Comparison of ENCODE assay signal across 24 cellular contexts in genomic region chr2:203562283-203562682, GRCh38. TPM values are rescaled to one million over a fixed set of nuclear protein-coding genes. Genes with fewer than 3 reads are reported as not detected.
DNase-seq lines count a peak whose midpoint lies in the region; ATAC-seq and TF ChIP-seq lines count a peak whose summit lies in the region.
"Had no signal": no experiment of that assay in that cellular context is flagged by ENCODE, and none has a peak within 500 bp of the region (broad histone marks: within the 10 kb centered on the region; RNA-seq: fewer than 3 reads in every experiment).

No MANE protein-coding gene starts in this region.

- no peak for DNase-seq in Right ventricle myocardium superior
- DNase-seq in right atrium auricular region (ENCODE audit: low spot score) = no peak
- no peak for DNase-seq in left ventricle myocardium superior
- no peak for DNase-seq in psoas muscle
- no peak for DNase-seq in progenitor cell of endocrine pancreas (ENCODE audit: low spot score, unreplicated experiment)
- no peak for DNase-seq in DMS153 (lab: John Stamatoyannopoulos, UW)
- no peak for DNase-seq in activated CD8-positive, alpha-beta memory T cell treated with anti-CD3 and anti-CD28 coated beads, Interleukin-2, amount 10 ng/mL, durations not matched to agents 7 days and 5 days
- DNase-seq: activated CD4-positive, alpha-beta T cell treated with anti-CD3 and anti-CD28 coated beads, Interleukin-2, amount 50 U/mL, for 48 hours; activated T-cell treated with anti-CD3 and anti-CD28 coated beads for 4 hours; hypothalamus; naive thymus-derived CD8-positive, alpha-beta T cell; NCI-H1694; NCI-H748 treated with DMSO at 0.1 percent for 48 hours; OCI-M1; SHP77 treated with DMSO at 0.1 percent for 48 hours; stimulated activated CD4-positive, alpha-beta T cell treated with anti-CD3 and anti-CD28 coated beads, Interleukin-2, amount 100 ng/mL, for 48 hours; stimulated activated naive CD8-positive, alpha-beta T cell treated with anti-CD3 and anti-CD28 coated beads, Interleukin-15, amount 100 ng/mL, for 72 hours had no signal

- no peaks in the 10 kb centered on the region for H3K27me3 Mint-ChIP-seq in progenitor cell of endocrine pancreas
- peaks cover 22% of the 10 kb centered on the region for H3K27me3 Mint-ChIP-seq in activated CD8-positive, alpha-beta memory T cell treated with anti-CD3 and anti-CD28 coated beads, Interleukin-2, amount 10 ng/mL, durations not matched to agents 7 days and 5 days
- H3K27me3 Mint-ChIP-seq: memory B cell; naive thymus-derived CD8-positive, alpha-beta T cell; stimulated activated naive CD8-positive, alpha-beta T cell treated with anti-CD3 and anti-CD28 coated beads, Interleukin-15, amount 100 ng/mL, for 72 hours; type B pancreatic cell had no signal

- no peaks in the 10 kb centered on the region for H3K36me3 Mint-ChIP-seq in progenitor cell of endocrine pancreas (ENCODE audit: insufficient read depth)
- H3K36me3 Mint-ChIP-seq in activated CD8-positive, alpha-beta memory T cell treated with anti-CD3 and anti-CD28 coated beads, Interleukin-2, amount 10 ng/mL, durations not matched to agents 7 days and 5 days = no peaks in the 10 kb centered on the region
- H3K36me3 Mint-ChIP-seq: memory B cell; naive thymus-derived CD8-positive, alpha-beta T cell; type B pancreatic cell had no signal

- WGBS in psoas muscle, 3 donors = 23 to 33% (median 27%) methylated on average over 2 of the region's 2 CpGs

- peaks cover 3% of the 10 kb centered on the region for H3K4me1 Mint-ChIP-seq in progenitor cell of endocrine pancreas (ENCODE audit: low read depth)
- H3K4me1 Mint-ChIP-seq in activated CD8-positive, alpha-beta memory T cell treated with anti-CD3 and anti-CD28 coated beads, Interleukin-2, amount 10 ng/mL, durations not matched to agents 7 days and 5 days = no peaks in the 10 kb centered on the region
- H3K4me1 Mint-ChIP-seq: memory B cell; stimulated activated naive CD8-positive, alpha-beta T cell treated with anti-CD3 and anti-CD28 coated beads, Interleukin-15, amount 100 ng/mL, for 72 hours had no signal

- H3K4me3 ChIP-seq in right atrium auricular region (no peak overlapping the region), psoas muscle (no peak overlapping the region)
- H3K4me3 ChIP-seq: BLaER1 treated with 17β-estradiol and CSF1 and Interleukin-3, amounts not matched to agents 10 nM and 100 nM; K562; smooth muscle cell had no signal

- H3K4me3 Mint-ChIP-seq in progenitor cell of endocrine pancreas (ENCODE audit: low read depth) = no peak overlapping the region
- no peak overlapping the region for H3K4me3 Mint-ChIP-seq in activated CD8-positive, alpha-beta memory T cell treated with anti-CD3 and anti-CD28 coated beads, Interleukin-2, amount 10 ng/mL, durations not matched to agents 7 days and 5 days
- H3K4me3 Mint-ChIP-seq: memory B cell; naive thymus-derived CD8-positive, alpha-beta T cell; stimulated activated naive CD8-positive, alpha-beta T cell treated with anti-CD3 and anti-CD28 coated beads, Interleukin-15, amount 100 ng/mL, for 72 hours; T-helper 1 cell treated with Interleukin-12 subunit alpha and Interleukin-12 subunit beta and Interleukin-4 antibody, amounts not matched to agents 30 μg/mL and 1 μg/mL, for 36 hours; type B pancreatic cell had no signal

- H3K27ac Mint-ChIP-seq in progenitor cell of endocrine pancreas = no peak overlapping the region
- no peak overlapping the region for H3K27ac Mint-ChIP-seq in activated CD8-positive, alpha-beta memory T cell treated with anti-CD3 and anti-CD28 coated beads, Interleukin-2, amount 10 ng/mL, durations not matched to agents 7 days and 5 days
- H3K27ac Mint-ChIP-seq: memory B cell; stimulated activated naive CD8-positive, alpha-beta T cell treated with anti-CD3 and anti-CD28 coated beads, Interleukin-15, amount 100 ng/mL, for 72 hours; T-helper 1 cell treated with Interleukin-12 subunit alpha and Interleukin-12 subunit beta and Interleukin-4 antibody, amounts not matched to agents 30 μg/mL and 1 μg/mL, for 36 hours; type B pancreatic cell had no signal

- no peak for TF ChIP-seq CTCF in right atrium auricular region (IDR thresholded peaks at IDR 0.05)
- TF ChIP-seq CTCF in psoas muscle (IDR thresholded peaks at IDR 0.05) = no peak
- TF ChIP-seq CTCF in progenitor cell of endocrine pancreas (IDR thresholded peaks at IDR 0.05; ENCODE audit: unreplicated experiment) = no peak

- peaks cover 0 to 5% of the 10 kb centered on the region in 2 donors for H3K4me1 ChIP-seq in right atrium auricular region
- peaks cover 11% of the 10 kb centered on the region for H3K4me1 ChIP-seq in psoas muscle

- intact Hi-C loops in Right ventricle myocardium superior (cut with DNase I) = no loop called here
- intact Hi-C loops in left ventricle myocardium superior (cut with micrococcal nuclease) = no loop called here
- intact Hi-C loops in psoas muscle (cut with DNase I) = no loop called here

- CTCF ChIA-PET in activated CD8-positive, alpha-beta memory T cell treated with anti-CD3 and anti-CD28 coated beads, Interleukin-2, amount 10 ng/mL, durations not matched to agents 7 days and 5 days (lab: Charles Lee) = no interaction called here

- peak overlapping the region in 1 of 2 donors; percentile 11 for H3K27ac ChIP-seq in right atrium auricular region
- H3K27ac ChIP-seq in psoas muscle = peak overlapping the region; percentile 79
- H3K27ac ChIP-seq: BLaER1 treated with 17β-estradiol and CSF1 and Interleukin-3, amounts not matched to agents 10 nM and 100 nM had no signal

- H3K9me3 ChIP-seq in right atrium auricular region (no peaks in the 10 kb centered on the region), psoas muscle (no peaks in the 10 kb centered on the region)
- H3K9me3 ChIP-seq: BLaER1 treated with 17β-estradiol and CSF1 and Interleukin-3, amounts not matched to agents 10 nM and 100 nM had no signal

- peak; percentile 93 for ATAC-seq in Right ventricle myocardium superior (ENCODE audit: poor library complexity)
- peak; percentile 94 for ATAC-seq in left ventricle myocardium superior
- peak; percentile 68 to 93 (median 88) for ATAC-seq in psoas muscle
- no peak for ATAC-seq in activated CD8-positive, alpha-beta memory T cell treated with anti-CD3 and anti-CD28 coated beads, Interleukin-2, amount 10 ng/mL, durations not matched to agents 7 days and 5 days
- no peak for ATAC-seq in GM21381 (IDR thresholded peaks at IDR 0.05; ENCODE audit: unreplicated experiment)
- ATAC-seq: K562; naive thymus-derived CD8-positive, alpha-beta T cell; stimulated activated naive CD8-positive, alpha-beta T cell treated with anti-CD3 and anti-CD28 coated beads, Interleukin-15, amount 100 ng/mL, for 72 hours had no signal

- H3K27me3 ChIP-seq in right atrium auricular region (no peaks in the 10 kb centered on the region), psoas muscle (ENCODE audit: insufficient read depth in 3 of 3, low read length in 2 of 3) (no peaks in the 10 kb centered on the region)
- H3K27me3 ChIP-seq: BLaER1 treated with 17β-estradiol and CSF1 and Interleukin-3, amounts not matched to agents 10 nM and 100 nM had no signal

- H3K36me3 ChIP-seq in right atrium auricular region (no peaks in the 10 kb centered on the region), psoas muscle (ENCODE audit: insufficient read depth in 1 of 2, low read depth in 1 of 2) (no peaks in the 10 kb centered on the region)
- H3K36me3 ChIP-seq: BLaER1 treated with 17β-estradiol and CSF1 and Interleukin-3, amounts not matched to agents 10 nM and 100 nM had no signal

- H3K9me3 Mint-ChIP-seq in progenitor cell of endocrine pancreas (ENCODE audit: low read depth) = no peaks in the 10 kb centered on the region
- no peaks in the 10 kb centered on the region for H3K9me3 Mint-ChIP-seq in activated CD8-positive, alpha-beta memory T cell treated with anti-CD3 and anti-CD28 coated beads, Interleukin-2, amount 10 ng/mL, durations not matched to agents 7 days and 5 days (ENCODE audit: low read depth)
- H3K9me3 Mint-ChIP-seq: memory B cell; naive thymus-derived CD8-positive, alpha-beta T cell; stimulated activated naive CD8-positive, alpha-beta T cell treated with anti-CD3 and anti-CD28 coated beads, Interleukin-15, amount 100 ng/mL, for 72 hours; T-helper 1 cell treated with Interleukin-12 subunit alpha and Interleukin-12 subunit beta and Interleukin-4 antibody, amounts not matched to agents 30 μg/mL and 1 μg/mL, for 36 hours; type B pancreatic cell had no signal

RNA-seq across cellular contexts. Expression of gene RAPH1, which starts 27.2 kb away (rescaled TPM):
- 11.9 TPM for total RNA-seq in Right ventricle myocardium superior
- total RNA-seq in right atrium auricular region = 10 to 100 TPM; 17.4 to 18.7 TPM
- 13.8 TPM for total RNA-seq in left ventricle myocardium superior
- total RNA-seq in psoas muscle = 10 to 100 TPM; 21.9 to 47.6 (median 38.0) TPM
- 10 to 100 TPM in 1 of 3 donors, 1 to 10 TPM in 2; 4.3 to 19.4 (median 8.3) TPM for polyA plus RNA-seq in psoas muscle
- 19.9 and 21.7 TPM in 2 replicates for total RNA-seq in progenitor cell of endocrine pancreas
- under 1 TPM; 0.16 to 0.73 TPM for total RNA-seq in activated CD8-positive, alpha-beta memory T cell treated with anti-CD3 and anti-CD28 coated beads, Interleukin-2, amount 10 ng/mL, durations not matched to agents 7 days and 5 days

Comparison
In these comparisons a context has a peak if more than half of its experiments do, and no peak if none do; other contexts are left out.
1. ATAC-seq: peak in Right ventricle myocardium superior (single experiment), left ventricle myocardium superior (single experiment) and psoas muscle (4 of 4); none in activated CD8-positive, alpha-beta memory T cell treated with anti-CD3 and anti-CD28 coated beads, Interleukin-2, amount 10 ng/mL, durations not matched to agents 7 days and 5 days (single experiment) and GM21381 (single experiment).